Comparison of ENCODE assay signal across 18 cellular contexts in genomic region chr2:47169784-47170183, GRCh38. TPM values are rescaled to one million over a fixed set of nuclear protein-coding genes. Genes with fewer than 3 reads are reported as not detected.
DNase-seq lines count a peak whose midpoint lies in the region; ATAC-seq and TF ChIP-seq lines count a peak whose summit lies in the region.
"Had no signal": no experiment of that assay in that cellular context is flagged by ENCODE, and none has a peak within 500 bp of the region (broad histone marks: within the 10 kb centered on the region; RNA-seq: fewer than 3 reads in every experiment).

No MANE protein-coding gene starts in this region.

- H3K4me1 ChIP-seq in mesenchymal stem cell (ENCODE audit: control insufficient read depth, insufficient read depth, low read depth, low read length) = no peaks in the 10 kb centered on the region
- peaks cover 15% of the 10 kb centered on the region for H3K4me1 ChIP-seq in stomach smooth muscle (ENCODE audit: control insufficient read depth, insufficient read depth, low read length)
- peaks cover 27% of the 10 kb centered on the region for H3K4me1 ChIP-seq in SJCRH30

- no peak overlapping the region for H2BK120ac ChIP-seq in mesenchymal stem cell (ENCODE audit: low read depth, low read length)

- CTCF ChIA-PET in WTC11 (lab: Charles Lee) = interaction anchor here (0.6 kb wide), 1 partner anchor 103 kb away, joined by 3 read pairs; no protein-coding TSS in a partner anchor

- H2BK5ac ChIP-seq in mesenchymal stem cell (ENCODE audit: low read depth, low read length, poor library complexity, severe bottlenecking) = no peak overlapping the region

- no peak overlapping the region for H4K8ac ChIP-seq in mesenchymal stem cell (ENCODE audit: low read length)

- peak overlapping the region in 1 of 2 experiments; percentile 92 for H3K4me3 ChIP-seq in mesenchymal stem cell (ENCODE audit: insufficient read depth in 1 of 2, low read depth in 1 of 2, low read length in 2 of 2)
- H3K4me3 ChIP-seq in stomach smooth muscle (ENCODE audit: low read length in 2 of 2) = no peak overlapping the region
- no peak overlapping the region for H3K4me3 ChIP-seq in SJCRH30
- H3K4me3 ChIP-seq: HAP-1 had no signal

- TF ChIP-seq CTCF in WTC11 (IDR thresholded peaks at IDR 0.05) = no peak

- H4K91ac ChIP-seq in mesenchymal stem cell (ENCODE audit: low read length) = no peak overlapping the region

- peak overlapping the region; percentile 28 for H3K27ac Mint-ChIP-seq in activated T-cell treated with anti-CD3 and anti-CD28 coated beads, Interleukin-2, amount 50 U/mL, for 24 hours
- peak overlapping the region; percentile 60; the same call in 1 of the 2 replicates for H3K27ac Mint-ChIP-seq in WTC11
- H3K27ac Mint-ChIP-seq: T-helper 2 cell treated with Interferon-gamma antibody and Interleukin-4, amounts not matched to agents 5 μg/mL and 100 μg/mL, for 36 hours had no signal

- H3K9me3 Mint-ChIP-seq in activated T-cell treated with anti-CD3 and anti-CD28 coated beads, Interleukin-2, amount 50 U/mL, for 24 hours = no peaks in the 10 kb centered on the region
- H3K9me3 Mint-ChIP-seq in WTC11 = no peaks in the 10 kb centered on the region
- H3K9me3 Mint-ChIP-seq: T-helper 2 cell treated with Interferon-gamma antibody and Interleukin-4, amounts not matched to agents 5 μg/mL and 100 μg/mL, for 36 hours had no signal

- no peak for ATAC-seq in WTC11
- ATAC-seq in GM18907 (IDR thresholded peaks at IDR 0.05; ENCODE audit: unreplicated experiment) = no peak
- ATAC-seq: sciatic nerve had no signal

- POLR2A ChIA-PET in WTC11 (lab: Charles Lee) = no interaction called here

- no peak overlapping the region for H3K4me3 Mint-ChIP-seq in activated T-cell treated with anti-CD3 and anti-CD28 coated beads, Interleukin-2, amount 50 U/mL, for 24 hours
- H3K4me3 Mint-ChIP-seq in WTC11 = no peak overlapping the region
- H3K4me3 Mint-ChIP-seq: T-helper 2 cell treated with Interferon-gamma antibody and Interleukin-4, amounts not matched to agents 5 μg/mL and 100 μg/mL, for 36 hours had no signal

- H2BK12ac ChIP-seq in mesenchymal stem cell (ENCODE audit: low read length in 2 of 2) = no peak overlapping the region

- WGBS in mesenchymal stem cell = 83% methylated on average over 1 of the region's 2 CpGs

- H2AFZ ChIP-seq in mesenchymal stem cell (ENCODE audit: low read depth, low read length) = no peak overlapping the region

- H3K18ac ChIP-seq in mesenchymal stem cell (ENCODE audit: low read depth in 1 of 2, low read length in 2 of 2) = no peak overlapping the region

- no peak overlapping the region for H2AK5ac ChIP-seq in mesenchymal stem cell (ENCODE audit: low read length, severe bottlenecking)

- no peak for DNase-seq in activated T-cell treated with anti-CD3 and anti-CD28 coated beads, Interleukin-2, amount 50 U/mL, for 24 hours
- no peak for DNase-seq in activated T-cell treated with anti-CD3 and anti-CD28 coated beads, Interleukin-2, amount 50 U/mL, for 48 hours
- DNase-seq in WTC11 (ENCODE audit: low spot score) (no peak), mesenchymal stem cell (no peak), putamen (ENCODE audit: low spot score) (no peak), SJCRH30 (no peak)
- DNase-seq: activated naive CD4-positive, alpha-beta T cell; COR-L47; NCI-H2029; NCI-H748 treated with DMSO at 0.1 percent for 48 hours; stomach had no signal

- H3K79me1 ChIP-seq in mesenchymal stem cell (replicated peaks; ENCODE audit: low read length, poor library complexity, severe bottlenecking) = no peaks in the 10 kb centered on the region

- H3K36me3 ChIP-seq in mesenchymal stem cell (ENCODE audit: control insufficient read depth in 1 of 2, insufficient read depth in 2 of 2, low read depth in 1 of 2, low read length in 2 of 2) = peaks cover 2 to 69% of the 10 kb centered on the region in 2 experiments
- peaks cover 2 to 5% of the 10 kb centered on the region in 2 donors for H3K36me3 ChIP-seq in stomach smooth muscle (ENCODE audit: control insufficient read depth in 2 of 2, insufficient read depth in 2 of 2, low read length in 2 of 2)
- peaks cover 82% of the 10 kb centered on the region for H3K36me3 ChIP-seq in SJCRH30

- no peaks in the 10 kb centered on the region for H3K27me3 Mint-ChIP-seq in activated T-cell treated with anti-CD3 and anti-CD28 coated beads, Interleukin-2, amount 50 U/mL, for 24 hours
- H3K27me3 Mint-ChIP-seq in WTC11 (ENCODE audit: low read depth) = no peaks in the 10 kb centered on the region

- no peak overlapping the region for H3K14ac ChIP-seq in mesenchymal stem cell (ENCODE audit: low read length in 2 of 2)

- H3K36me3 Mint-ChIP-seq in activated T-cell treated with anti-CD3 and anti-CD28 coated beads, Interleukin-2, amount 50 U/mL, for 24 hours (ENCODE audit: low read depth) = peaks cover 91% of the 10 kb centered on the region
- peaks cover 46% of the 10 kb centered on the region for H3K36me3 Mint-ChIP-seq in WTC11

- H3K9me3 ChIP-seq in mesenchymal stem cell (ENCODE audit: control insufficient read depth, low read length) (no peaks in the 10 kb centered on the region), stomach smooth muscle (ENCODE audit: control insufficient read depth in 2 of 2, low read length in 2 of 2) (no peaks in the 10 kb centered on the region), SJCRH30 (replicated peaks) (no peaks in the 10 kb centered on the region)
- H3K9me3 ChIP-seq: HAP-1, stomach had no signal

- H3K9ac ChIP-seq in mesenchymal stem cell (ENCODE audit: low read length) (peak overlapping the region; percentile 78), stomach smooth muscle (ENCODE audit: low read length in 2 of 2) (peak overlapping the region in 1 of 2 donors; percentile 33)

- no peak overlapping the region for H2BK15ac ChIP-seq in mesenchymal stem cell (ENCODE audit: low read depth, poor library complexity, severe bottlenecking)

- no peak overlapping the region for H3K4ac ChIP-seq in mesenchymal stem cell (ENCODE audit: low read depth in 1 of 2, low read length in 2 of 2)

- H3K27ac ChIP-seq in mesenchymal stem cell (ENCODE audit: low read length, poor library complexity, severe bottlenecking) (peak overlapping the region; percentile 47), stomach smooth muscle (ENCODE audit: low read length) (peak overlapping the region; percentile 37), SJCRH30 (no peak overlapping the region)

- H3K4me2 ChIP-seq in mesenchymal stem cell (ENCODE audit: low read length, poor library complexity, severe bottlenecking) = no peak overlapping the region

- H3K23ac ChIP-seq in mesenchymal stem cell (ENCODE audit: low read length in 2 of 2) = no peak overlapping the region

- H3K27me3 ChIP-seq in mesenchymal stem cell (ENCODE audit: control insufficient read depth in 1 of 2, insufficient read depth in 1 of 2, low read length in 2 of 2) (no peaks in the 10 kb centered on the region), stomach smooth muscle (ENCODE audit: control insufficient read depth in 1 of 2, insufficient read depth in 2 of 2, low read length in 2 of 2) (no peaks in the 10 kb centered on the region), SJCRH30 (no peaks in the 10 kb centered on the region)
- H3K27me3 ChIP-seq: stomach had no signal

- H3K4me1 Mint-ChIP-seq in activated T-cell treated with anti-CD3 and anti-CD28 coated beads, Interleukin-2, amount 50 U/mL, for 24 hours (ENCODE audit: low read depth) = peaks cover 73% of the 10 kb centered on the region
- peaks cover 61% of the 10 kb centered on the region for H3K4me1 Mint-ChIP-seq in WTC11

TF ChIP-seq in WTC11, 78 proteins besides CTCF, POLR2A, EP300 and RAD21:
- TF ChIP-seq IRF2 (CRISPR knock-in tag; IDR thresholded peaks at IDR 0.05; ENCODE audit: borderline replicate concordance, low read depth) (no peak), FOXP4 (CRISPR knock-in tag; IDR thresholded peaks at IDR 0.05) (no peak), RELA (CRISPR knock-in tag; IDR thresholded peaks at IDR 0.05; ENCODE audit: borderline replicate concordance) (no peak)

RNA-seq across cellular contexts. Expression of gene CALM2, which starts 6.5 kb away (rescaled TPM):
- total RNA-seq in WTC11 (2021) = 378 to 418 TPM (median 391 TPM) in 3 replicates
- 708 TPM for polyA plus RNA-seq in mesenchymal stem cell (2013, experiment 1 of 2)
- 761 TPM for polyA plus RNA-seq in mesenchymal stem cell (2013, experiment 2 of 2)
- 629 and 678 TPM in 2 replicates for total RNA-seq in SJCRH30 (2014; rRNA removed; shearing (Covaris generic))

RNA-seq across cellular contexts. Expression of gene STPG4, which starts 14.7 kb away (rescaled TPM):
- not detected in 3 replicates for total RNA-seq in WTC11 (2021)
- 0.06 TPM for polyA plus RNA-seq in mesenchymal stem cell (2013, experiment 1 of 2)
- 0.05 TPM for polyA plus RNA-seq in mesenchymal stem cell (2013, experiment 2 of 2)
- total RNA-seq in SJCRH30 (2014; rRNA removed; shearing (Covaris generic)) = 0.14 and 0.33 TPM in 2 replicates
- total RNA-seq: cardiac septum, kidney epithelial cell, stomach had no signal
- polyA plus RNA-seq: stomach had no signal
